ENCODE assay signal across 8 cellular contexts in genomic region chr17:42682400-42683384, GRCh38. TPM values are rescaled to one million over a fixed set of nuclear protein-coding genes. Genes with fewer than 3 reads are reported as not detected.
DNase-seq lines count a peak whose midpoint lies in the region; ATAC-seq and TF ChIP-seq lines count a peak whose summit lies in the region.

Gene CNTNAP1 (plus strand): TSS chr17:42682531. CDS start chr17:42682830, 299 bp downstream.

- ATAC-seq in heart right ventricle (peak in 1 of 8 donors; percentile 37), HG03520 (IDR thresholded peaks at IDR 0.05; ENCODE audit: unreplicated experiment) (no peak), HG03039 (IDR thresholded peaks at IDR 0.05; ENCODE audit: unreplicated experiment) (no peak)

- CTCF ChIA-PET in AG04450 (lab: Charles Lee): interaction anchor here (1.5 to 2.4 kb wide), 2 partner anchors 8 to 105 kb away, joined by 4 to 17 read pairs; partner anchors contain the start of gene PSMC3IP

- DNase-seq in AG04450 (ENCODE audit: low read depth, low spot score): no peak
- peak; percentile 75 for DNase-seq in GM12865 (ENCODE audit: low read depth)
- DNase-seq in NCI-H510A treated with DMSO at 0.1 percent for 48 hours (lab: John Stamatoyannopoulos, UW): peak; percentile 46
- DNase-seq in amniotic stem cell (lab: John Stamatoyannopoulos, UW): peak; percentile 70
- peak; percentile 50 to 58 for DNase-seq in heart right ventricle
- DNase-seq in posterior vena cava (ENCODE audit: low spot score): peak; percentile 90

- TF ChIP-seq CTCF in AG04450 (IDR thresholded peaks at IDR 0.05; ENCODE audit: low read depth, low read length) (no peak), GM12865 (IDR thresholded peaks at IDR 0.05; ENCODE audit: insufficient read depth, low read depth, low read length, missing control alignments) (no peak), heart right ventricle (IDR thresholded peaks at IDR 0.05) (no peak)

- POLR2A ChIA-PET in AG04450 (lab: Yijun Ruan, JAX): interaction anchor here (0.6 to 1.7 kb wide), 5 partner anchors 10 to 246 kb away, joined by 3 to 12 read pairs (median 7); partner anchors contain the start of genes PSMC3IP and VPS25

- intact Hi-C loops in heart right ventricle (cut with DNase I): loop anchor here in 4 of 10 donors (2.0 to 10.0 kb wide), 4 partner anchors 68 to 108 kb away; partner anchors contain the start of gene PSMC3IP (in 1 of the 4)
- intact Hi-C loops in posterior vena cava (cut with DNase I): loop anchor here (5.0 to 10.0 kb wide), 3 partner anchors 105 to 218 kb away; partner anchors contain the start of gene PSMC3IP (in 2 of the 2)

- H3K9me3 ChIP-seq in AG04450 (ENCODE audit: control insufficient read depth, insufficient read depth, low read length): no peaks in the 10 kb centered on the region; the same call in 1 of the 2 replicates
- H3K9me3 ChIP-seq in heart right ventricle: no peaks in the 10 kb centered on the region

- H3K4me3 ChIP-seq in AG04450 (ENCODE audit: low read depth, low read length): peak within 1 kb of the TSS; percentile 78
- peak within 1 kb of the TSS; percentile 83 for H3K4me3 ChIP-seq in GM12865 (ENCODE audit: low read depth, low read length)
- peak within 1 kb of the TSS; percentile 38 to 63 (median 58) for H3K4me3 ChIP-seq in heart right ventricle

- H3K27me3 ChIP-seq in AG04450 (ENCODE audit: control insufficient read depth, insufficient read depth, low read length): no peaks in the 10 kb centered on the region
- H3K27me3 ChIP-seq in heart right ventricle: peaks cover 0 to 31% (median 0%) of the 10 kb centered on the region in 7 donors

- WGBS in heart right ventricle, 2 donors: 0 to 1% methylated on average over 50 to 51 of the region's 51 CpGs

- H3K27ac ChIP-seq in AG04450 (ENCODE audit: low read depth, low read length) (peak within 1 kb of the TSS; percentile 81), heart right ventricle (peak within 1 kb of the TSS in 9 of 10 donors; percentile 16 to 84 (median 66))

- peaks cover 0 to 35% (median 10%) of the 10 kb centered on the region in 9 donors for H3K36me3 ChIP-seq in heart right ventricle

- peaks cover 30 to 64% (median 61%) of the 10 kb centered on the region in 9 donors for H3K4me1 ChIP-seq in heart right ventricle

RNA-seq across cellular contexts. Expression of gene CNTNAP1, which starts in this region (rescaled TPM):
- polyA plus RNA-seq in AG04450 (2011; rRNA removed): 53.7 and 62.9 TPM in 2 replicates
- polyA minus RNA-seq in AG04450 (2011; rRNA and poly(A)+ RNA removed): 36.8 and 45.7 TPM in 2 replicates
- total RNA-seq in heart right ventricle: 10 to 100 TPM in 2 of 10 donors, 1 to 10 TPM in 8; 2.2 to 28.3 (median 3.5) TPM
- 1 to 10 TPM; 2.3 to 9.6 TPM for polyA plus RNA-seq in heart right ventricle
- total RNA-seq in posterior vena cava: 10 to 100 TPM; 11.0 to 24.8 TPM
